Comparison of ENCODE assay signal across 16 cellular contexts in the genomic region with DNA sequence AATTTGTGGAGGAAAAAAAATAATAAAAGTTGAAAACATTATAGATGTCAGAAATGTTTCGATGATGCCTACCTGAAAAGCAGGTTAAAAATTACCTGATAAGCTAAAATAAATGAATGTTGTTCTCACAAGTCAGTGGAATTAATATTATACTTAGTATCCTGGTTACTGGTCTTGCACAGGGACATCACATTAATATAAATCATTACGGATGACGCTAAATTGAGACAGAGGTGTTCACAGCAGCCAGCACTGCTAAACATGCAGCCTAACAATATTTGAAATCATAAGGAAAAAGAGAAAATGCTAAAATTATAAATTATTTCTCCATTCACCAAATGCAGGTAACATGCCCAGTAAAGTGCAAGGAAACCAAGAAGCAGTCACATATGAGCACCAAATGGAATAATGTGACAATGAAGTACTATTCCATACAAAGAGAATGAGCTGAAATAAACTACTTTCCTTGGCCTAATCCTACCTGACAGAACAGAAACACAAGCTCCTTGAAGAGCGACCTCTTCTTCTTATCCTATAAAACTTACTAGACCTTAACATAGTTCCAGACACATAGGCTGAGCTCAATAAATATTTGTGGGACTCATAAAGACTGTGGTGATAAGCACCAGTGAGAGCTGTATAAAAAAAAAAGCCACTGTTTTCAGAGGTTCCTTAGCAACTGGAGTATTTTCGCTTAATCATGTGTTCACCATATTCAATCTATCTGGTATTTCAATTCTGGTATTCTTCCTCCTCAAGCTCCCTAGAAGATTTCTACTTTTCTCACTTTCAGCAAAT.
"Had no signal": no experiment of that assay in that cellular context is flagged by ENCODE, and none has a peak within 500 bp of the region (broad histone marks: within the 10 kb centered on the region; RNA-seq: fewer than 3 reads in every experiment).

No MANE protein-coding gene starts in this region.

- H3K4me1 ChIP-seq: right atrium auricular region, transverse colon, vagina had no signal

- H3K36me3 Mint-ChIP-seq: activated CD8-positive, alpha-beta memory T cell treated with anti-CD3 and anti-CD28 coated beads, Interleukin-2, amount 10 ng/mL, durations not matched to agents 7 days and 5 days; activated naive CD8-positive, alpha-beta T cell; naive thymus-derived CD8-positive, alpha-beta T cell had no signal

- H3K9me3 Mint-ChIP-seq: activated CD4-positive, alpha-beta memory T cell treated with anti-CD3 and anti-CD28 coated beads, Interleukin-2, amount 10 ng/mL, durations not matched to agents 7 days and 5 days; T-helper 2 cell treated with Interferon-gamma antibody and Interleukin-4, amounts not matched to agents 5 μg/mL and 100 μg/mL, for 36 hours had no signal

- H3K4me1 Mint-ChIP-seq: activated CD4-positive, alpha-beta memory T cell treated with anti-CD3 and anti-CD28 coated beads, Interleukin-2, amount 10 ng/mL, durations not matched to agents 7 days and 5 days; activated CD8-positive, alpha-beta memory T cell treated with anti-CD3 and anti-CD28 coated beads, Interleukin-2, amount 10 ng/mL, durations not matched to agents 7 days and 5 days; naive thymus-derived CD8-positive, alpha-beta T cell had no signal

- H3K27me3 Mint-ChIP-seq: activated CD4-positive, alpha-beta memory T cell treated with anti-CD3 and anti-CD28 coated beads, Interleukin-2, amount 10 ng/mL, durations not matched to agents 7 days and 5 days; activated CD8-positive, alpha-beta memory T cell treated with anti-CD3 and anti-CD28 coated beads, Interleukin-2, amount 10 ng/mL, durations not matched to agents 7 days and 5 days; activated naive CD8-positive, alpha-beta T cell; effector memory CD8-positive, alpha-beta T cell; naive thymus-derived CD8-positive, alpha-beta T cell had no signal

- DNase-seq: activated CD4-positive, alpha-beta memory T cell treated with anti-CD3 and anti-CD28 coated beads, Interleukin-2, amount 10 ng/mL, durations not matched to agents 7 days and 5 days; activated CD4-positive, alpha-beta T cell treated with anti-CD3 and anti-CD28 coated beads for 4 hours; activated CD8-positive, alpha-beta memory T cell treated with anti-CD3 and anti-CD28 coated beads, Interleukin-2, amount 10 ng/mL, durations not matched to agents 7 days and 5 days; amniotic stem cell; body of pancreas; effector memory CD8-positive, alpha-beta T cell; mesendoderm; naive thymus-derived CD8-positive, alpha-beta T cell; stimulated activated naive CD8-positive, alpha-beta T cell treated with anti-CD3 and anti-CD28 coated beads, Interleukin-15, Interleukin-2, amounts not matched to agents 100 U/mL and 50 U/mL, for 24 hours; substantia nigra; transverse colon had no signal

- ATAC-seq: activated CD8-positive, alpha-beta memory T cell treated with anti-CD3 and anti-CD28 coated beads, Interleukin-2, amount 10 ng/mL, durations not matched to agents 7 days and 5 days; body of pancreas; effector memory CD8-positive, alpha-beta T cell; naive thymus-derived CD8-positive, alpha-beta T cell; stimulated activated naive CD8-positive, alpha-beta T cell treated with anti-CD3 and anti-CD28 coated beads, Interleukin-15, Interleukin-2, amounts not matched to agents 100 U/mL and 50 U/mL, for 24 hours had no signal

- H3K36me3 ChIP-seq: right atrium auricular region, transverse colon, vagina had no signal

- H3K4me3 Mint-ChIP-seq: activated CD4-positive, alpha-beta memory T cell treated with anti-CD3 and anti-CD28 coated beads, Interleukin-2, amount 10 ng/mL, durations not matched to agents 7 days and 5 days; activated CD8-positive, alpha-beta memory T cell treated with anti-CD3 and anti-CD28 coated beads, Interleukin-2, amount 10 ng/mL, durations not matched to agents 7 days and 5 days; activated naive CD8-positive, alpha-beta T cell; effector memory CD8-positive, alpha-beta T cell; naive thymus-derived CD8-positive, alpha-beta T cell; T-helper 2 cell treated with Interferon-gamma antibody and Interleukin-4, amounts not matched to agents 5 μg/mL and 100 μg/mL, for 36 hours had no signal

- H3K4me3 ChIP-seq: body of pancreas, right atrium auricular region, transverse colon, vagina had no signal

- H3K9me3 ChIP-seq: body of pancreas, right atrium auricular region, transverse colon, vagina had no signal

- H3K27me3 ChIP-seq: body of pancreas, right atrium auricular region, transverse colon, vagina had no signal

- FAIRE-seq: TTC549 had no signal

- H3K27ac ChIP-seq: body of pancreas, right atrium auricular region, transverse colon, vagina had no signal

- H3K27ac Mint-ChIP-seq: activated CD4-positive, alpha-beta memory T cell treated with anti-CD3 and anti-CD28 coated beads, Interleukin-2, amount 10 ng/mL, durations not matched to agents 7 days and 5 days; activated CD8-positive, alpha-beta memory T cell treated with anti-CD3 and anti-CD28 coated beads, Interleukin-2, amount 10 ng/mL, durations not matched to agents 7 days and 5 days; activated naive CD8-positive, alpha-beta T cell; naive thymus-derived CD8-positive, alpha-beta T cell; T-helper 2 cell treated with Interferon-gamma antibody and Interleukin-4, amounts not matched to agents 5 μg/mL and 100 μg/mL, for 36 hours had no signal
